ENCODE assay signal across 2 cellular contexts in the genomic region with DNA sequence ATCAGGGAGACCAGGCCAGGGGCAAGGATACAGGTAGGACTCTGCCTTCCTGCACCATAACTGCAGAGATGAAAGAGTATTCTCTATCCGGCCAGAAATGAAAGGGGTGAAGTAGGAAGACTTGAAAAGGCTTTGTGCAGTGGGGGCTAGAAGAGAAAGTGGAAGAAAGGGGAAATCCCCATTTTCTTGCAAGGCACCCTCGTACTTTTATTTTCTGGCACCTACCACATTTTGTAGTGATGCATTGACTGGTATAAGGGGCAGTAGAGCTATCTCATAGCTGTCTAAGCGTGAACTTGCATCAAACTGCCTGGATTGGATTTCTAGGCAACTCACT.
TF ChIP-seq lines count a peak whose summit lies in the region.

No MANE protein-coding gene starts in this region.

TF ChIP-seq in GM23338, 12 proteins besides CTCF, POLR2A, EP300 and RAD21:
- TF ChIP-seq, protein P1, sequence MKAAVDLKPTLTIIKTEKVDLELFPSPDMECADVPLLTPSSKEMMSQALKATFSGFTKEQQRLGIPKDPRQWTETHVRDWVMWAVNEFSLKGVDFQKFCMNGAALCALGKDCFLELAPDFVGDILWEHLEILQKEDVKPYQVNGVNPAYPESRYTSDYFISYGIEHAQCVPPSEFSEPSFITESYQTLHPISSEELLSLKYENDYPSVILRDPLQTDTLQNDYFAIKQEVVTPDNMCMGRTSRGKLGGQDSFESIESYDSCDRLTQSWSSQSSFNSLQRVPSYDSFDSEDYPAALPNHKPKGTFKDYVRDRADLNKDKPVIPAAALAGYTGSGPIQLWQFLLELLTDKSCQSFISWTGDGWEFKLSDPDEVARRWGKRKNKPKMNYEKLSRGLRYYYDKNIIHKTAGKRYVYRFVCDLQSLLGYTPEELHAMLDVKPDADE (IDR thresholded peaks at IDR 0.05) = no peak
- no peak for TF ChIP-seq ZNF331 (CRISPR knock-in tag; IDR thresholded peaks at IDR 0.05; ENCODE audit: low read depth)
- no peak for TF ChIP-seq EZH2 (IDR thresholded peaks at IDR 0.05; ENCODE audit: low read depth, unreplicated experiment)
- no peak for TF ChIP-seq CREB1 (CRISPR knock-in tag; IDR thresholded peaks at IDR 0.05; ENCODE audit: low read depth)

TF ChIP-seq in endothelial cell of umbilical vein, 7 proteins besides CTCF, POLR2A, EP300 and RAD21 (continued from another document):
- no peak for TF ChIP-seq FOS (IDR thresholded peaks at IDR 0.05; ENCODE audit: borderline replicate concordance, insufficient read depth, low read length)
- no peak for TF ChIP-seq EZH2 (IDR thresholded peaks at IDR 0.05; ENCODE audit: borderline replicate concordance, low read depth, low read length, severe bottlenecking)
